In genomic region chr21:45128613-45129226, GRCh38 we compare ENCODE assay signal across 8 cellular contexts. TPM values are rescaled to one million over a fixed set of nuclear protein-coding genes. Genes with fewer than 3 reads are reported as not detected.
DNase-seq lines count a peak whose midpoint lies in the region; ATAC-seq and TF ChIP-seq lines count a peak whose summit lies in the region.

No MANE protein-coding gene starts in this region.

- no peaks in the 10 kb centered on the region for H3K4me1 ChIP-seq in OCI-LY3 (ENCODE audit: low read length)

- H3K36me3 ChIP-seq in OCI-LY3 (replicated peaks; ENCODE audit: low read depth, low read length): no peaks in the 10 kb centered on the region

- peaks cover 47% of the 10 kb centered on the region for H3K4me1 Mint-ChIP-seq in CD14-positive monocyte
- H3K4me1 Mint-ChIP-seq in natural killer cell treated with Interleukin-12 subunit alpha and Interleukin-12 subunit beta and Interleukin-15 and Interleukin-18, amount 100 ng/mL, for 72 hours (ENCODE audit: low read depth in 2 of 2): peaks cover 14 to 16% of the 10 kb centered on the region in 2 donors

- H3K27ac ChIP-seq in OCI-LY3 (ENCODE audit: low read length): no peak overlapping the region

- H3K4me2 ChIP-seq in OCI-LY3 (ENCODE audit: low read length): no peak overlapping the region

- no peak overlapping the region for H3K4me3 Mint-ChIP-seq in CD14-positive monocyte
- H3K4me3 Mint-ChIP-seq in natural killer cell treated with Interleukin-12 subunit alpha and Interleukin-12 subunit beta and Interleukin-15 and Interleukin-18, amount 100 ng/mL, for 72 hours: no peak overlapping the region

- no peaks in the 10 kb centered on the region for H3K36me3 Mint-ChIP-seq in CD14-positive monocyte
- H3K36me3 Mint-ChIP-seq in natural killer cell treated with Interleukin-12 subunit alpha and Interleukin-12 subunit beta and Interleukin-15 and Interleukin-18, amount 100 ng/mL, for 72 hours: no peaks in the 10 kb centered on the region

- TF ChIP-seq CTCF in CD14-positive monocyte (IDR thresholded peaks at IDR 0.05) (peak; percentile 95), OCI-LY3 (IDR thresholded peaks at IDR 0.05; ENCODE audit: low read depth, low read length) (peak; percentile 88)

- ATAC-seq in HG02642 (IDR thresholded peaks at IDR 0.05; ENCODE audit: poor library complexity, unreplicated experiment) (peak; percentile 41), esophagus mucosa (peak; percentile 76), GM21447 (IDR thresholded peaks at IDR 0.05; ENCODE audit: unreplicated experiment) (no peak)
- ATAC-seq in natural killer cell treated with Interleukin-12 subunit alpha and Interleukin-12 subunit beta and Interleukin-15 and Interleukin-18, amount 100 ng/mL, for 72 hours: peak; percentile 85 to 88

- no peaks in the 10 kb centered on the region for H3K79me2 ChIP-seq in OCI-LY3 (ENCODE audit: low read length)

- intact Hi-C loops in CD14-positive monocyte (cut with micrococcal nuclease): loop anchor here (2.0 to 10.0 kb wide), 2 partner anchors 54 to 180 kb away; partner anchors contain the start of gene ADARB1 (in 1 of the 2)

- no peaks in the 10 kb centered on the region for H3K9me3 ChIP-seq in OCI-LY3 (ENCODE audit: insufficient read depth, low read length)

- H4K20me1 ChIP-seq in OCI-LY3 (ENCODE audit: insufficient read depth, low read length): no peaks in the 10 kb centered on the region

- peak overlapping the region in 4 of 7 donors; percentile 75 to 89 (median 77) for H3K27ac Mint-ChIP-seq in CD14-positive monocyte
- no peak overlapping the region for H3K27ac Mint-ChIP-seq in natural killer cell treated with Interleukin-12 subunit alpha and Interleukin-12 subunit beta and Interleukin-15 and Interleukin-18, amount 100 ng/mL, for 72 hours

- H3K9ac ChIP-seq in OCI-LY3 (ENCODE audit: low read length): no peak overlapping the region

- peaks cover 22% of the 10 kb centered on the region for H3K27me3 ChIP-seq in OCI-LY3 (ENCODE audit: low read depth, low read length)

- no peaks in the 10 kb centered on the region for H3K9me3 Mint-ChIP-seq in CD14-positive monocyte
- no peaks in the 10 kb centered on the region for H3K9me3 Mint-ChIP-seq in natural killer cell treated with Interleukin-12 subunit alpha and Interleukin-12 subunit beta and Interleukin-15 and Interleukin-18, amount 100 ng/mL, for 72 hours

- DNase-seq in CD14-positive monocyte (ENCODE audit: low spot score) (peak; percentile 78), activated T-cell treated with anti-CD3 and anti-CD28 coated beads for 24 hours (ENCODE audit: low read depth) (peak; percentile 61)
- DNase-seq in natural killer cell treated with Interleukin-12 subunit alpha and Interleukin-12 subunit beta and Interleukin-15 and Interleukin-18, amount 100 ng/mL, for 72 hours (ENCODE audit: low spot score): peak; percentile 84
- peak; percentile 55 to 78 (median 71) for DNase-seq in stimulated activated naive CD4-positive, alpha-beta T cell (lab: John Stamatoyannopoulos, UW)

- peaks cover 2 to 10% (median 3%) of the 10 kb centered on the region in 3 donors for H3K27me3 Mint-ChIP-seq in CD14-positive monocyte (ENCODE audit: low read depth in 3 of 3)
- no peaks in the 10 kb centered on the region for H3K27me3 Mint-ChIP-seq in natural killer cell treated with Interleukin-12 subunit alpha and Interleukin-12 subunit beta and Interleukin-15 and Interleukin-18, amount 100 ng/mL, for 72 hours

- no peak overlapping the region for H3K4me3 ChIP-seq in OCI-LY3 (ENCODE audit: low read length)

- H2AFZ ChIP-seq in OCI-LY3 (ENCODE audit: low read depth, low read length): no peak overlapping the region

RNA-seq across cellular contexts. Expression of gene ADARB1, which starts 54.3 kb away (rescaled TPM):
- polyA plus RNA-seq in CD14-positive monocyte: 1 to 10 TPM in 1 of 2 donors, under 1 TPM in 1; 0.40 to 1.0 TPM
- total RNA-seq in esophagus mucosa: 5.9 TPM
- 10 to 100 TPM; 28.7 to 38.5 TPM for total RNA-seq in natural killer cell treated with Interleukin-12 subunit alpha and Interleukin-12 subunit beta and Interleukin-15 and Interleukin-18, amount 100 ng/mL, for 72 hours

Comparison
In these comparisons a context has a peak if more than half of its experiments do, and no peak if none do; other contexts are left out.
1. H3K27ac Mint-ChIP-seq: peak in CD14-positive monocyte (4 of 7); none in natural killer cell treated with Interleukin-12 subunit alpha and Interleukin-12 subunit beta and Interleukin-15 and Interleukin-18, amount 100 ng/mL, for 72 hours (0 of 2).
2. Peak in every context shown above with its lines, with median percentiles within 50 percentile points of each other: DNase-seq.